In genomic region chr16:21169249-21169981, GRCh38 we compare ENCODE assay signal across 1 cellular context.
TF ChIP-seq lines count a peak whose summit lies in the region.

No MANE protein-coding gene starts in this region.

TF ChIP-seq in GM23338, 12 proteins besides CTCF, POLR2A, EP300 and RAD21:
- TF ChIP-seq ETS1 (IDR thresholded peaks at IDR 0.05) = no peak
- no peak for TF ChIP-seq STAT1 (IDR thresholded peaks at IDR 0.05; ENCODE audit: unreplicated experiment)
- TF ChIP-seq ZNF462 (CRISPR knock-in tag; IDR thresholded peaks at IDR 0.05) = no peak
- no peak for TF ChIP-seq REST (IDR thresholded peaks at IDR 0.05; ENCODE audit: unreplicated experiment)
- no peak for TF ChIP-seq EZH2phosphoT487 (IDR thresholded peaks at IDR 0.05; ENCODE audit: unreplicated experiment)
- TF ChIP-seq EZH2 (IDR thresholded peaks at IDR 0.05; ENCODE audit: low read depth, unreplicated experiment) = no peak
- TF ChIP-seq ZNF331 (CRISPR knock-in tag; IDR thresholded peaks at IDR 0.05; ENCODE audit: low read depth) = no peak
- no peak for TF ChIP-seq JUNB (IDR thresholded peaks at IDR 0.05; ENCODE audit: unreplicated experiment)
- no peak for TF ChIP-seq POLR2AphosphoS5 (IDR thresholded peaks at IDR 0.05; ENCODE audit: low read depth)
- no peak for TF ChIP-seq CREB1 (CRISPR knock-in tag; IDR thresholded peaks at IDR 0.05; ENCODE audit: low read depth)
